In genomic region chr1:160576430-160576829, GRCh38 we compare ENCODE assay signal across 15 cellular contexts. TPM values are rescaled to one million over a fixed set of nuclear protein-coding genes. Genes with fewer than 3 reads are reported as not detected.
DNase-seq lines count a peak whose midpoint lies in the region; ATAC-seq, FAIRE-seq and TF ChIP-seq lines count a peak whose summit lies in the region.
"Had no signal": no experiment of that assay in that cellular context is flagged by ENCODE, and none has a peak within 500 bp of the region (broad histone marks: within the 10 kb centered on the region; RNA-seq: fewer than 3 reads in every experiment).

No MANE protein-coding gene starts in this region.

- H3K4me3 ChIP-seq in esophagus squamous epithelium (peak overlapping the region in 1 of 4 donors; percentile 57), ascending aorta (no peak overlapping the region)

- H3K27me3 Mint-ChIP-seq in activated naive CD8-positive, alpha-beta T cell treated with anti-CD3 and anti-CD28 coated beads, Interleukin-2, amount 50 U/mL, for 24 hours = no peaks in the 10 kb centered on the region

- H3K4me1 Mint-ChIP-seq in activated naive CD8-positive, alpha-beta T cell treated with anti-CD3 and anti-CD28 coated beads, Interleukin-2, amount 50 U/mL, for 24 hours = peaks cover 96% of the 10 kb centered on the region

- no peak for DNase-seq in GM12891 (ENCODE audit: insufficient read length, low spot score)
- peak; percentile 26 for DNase-seq in activated CD4-positive, alpha-beta T cell treated with anti-CD3 and anti-CD28 coated beads for 1 hour
- peak; percentile 54 for DNase-seq in activated naive CD8-positive, alpha-beta T cell treated with anti-CD3 and anti-CD28 coated beads, Interleukin-2, amount 50 U/mL, for 24 hours
- DNase-seq in stimulated activated CD4-positive, alpha-beta T cell treated with anti-CD3 and anti-CD28 coated beads, Interleukin-4, amount 100 ng/mL, for 24 hours = peak; percentile 65
- no peak for DNase-seq in esophagus squamous epithelium (lab: John Stamatoyannopoulos, UW)
- no peak for DNase-seq in NCI-H1694 treated with DMSO at 0.1 percent for 48 hours (lab: John Stamatoyannopoulos, UW)
- DNase-seq in ascending aorta (ENCODE audit: low spot score in 2 of 2) = no peak
- DNase-seq: glutamatergic neuron, mesenchymal stem cell, NCI-H524 had no signal

- no peaks in the 10 kb centered on the region for H3K4me1 ChIP-seq in esophagus squamous epithelium
- H3K4me1 ChIP-seq in ascending aorta = no peaks in the 10 kb centered on the region

- H3K9me3 ChIP-seq in esophagus squamous epithelium = no peaks in the 10 kb centered on the region
- H3K9me3 ChIP-seq in ascending aorta = no peaks in the 10 kb centered on the region

- H3K4me3 Mint-ChIP-seq in activated naive CD8-positive, alpha-beta T cell treated with anti-CD3 and anti-CD28 coated beads, Interleukin-2, amount 50 U/mL, for 24 hours = peak overlapping the region; percentile 86

- WGBS in esophagus squamous epithelium, 2 donors = 50 to 56% methylated on average over 3 of the region's 3 CpGs

- intact Hi-C loops in esophagus squamous epithelium (cut with DNase I) = no loop called here
- intact Hi-C loops in ascending aorta (cut with DNase I) = no loop called here

- TF ChIP-seq CTCF in esophagus squamous epithelium (IDR thresholded peaks at IDR 0.05) = no peak
- TF ChIP-seq CTCF in ascending aorta (IDR thresholded peaks at IDR 0.05) = no peak

- no peaks in the 10 kb centered on the region for H3K27me3 ChIP-seq in esophagus squamous epithelium
- no peaks in the 10 kb centered on the region for H3K27me3 ChIP-seq in ascending aorta

- H3K27ac Mint-ChIP-seq in activated naive CD8-positive, alpha-beta T cell treated with anti-CD3 and anti-CD28 coated beads, Interleukin-2, amount 50 U/mL, for 24 hours = peak overlapping the region; percentile 97

- H3K36me3 Mint-ChIP-seq in activated naive CD8-positive, alpha-beta T cell treated with anti-CD3 and anti-CD28 coated beads, Interleukin-2, amount 50 U/mL, for 24 hours (ENCODE audit: low read depth) = peaks cover 31% of the 10 kb centered on the region

- TF ChIP-seq POLR2A in GM12891 (IDR thresholded peaks at IDR 0.05; ENCODE audit: low read depth, low read length) (no peak), esophagus squamous epithelium (IDR thresholded peaks at IDR 0.05) (no peak)

- H3K27ac ChIP-seq in esophagus squamous epithelium (peak overlapping the region in 2 of 4 donors; percentile 55 to 60), ascending aorta (no peak overlapping the region)
- H3K27ac ChIP-seq: KMS-11 had no signal

- no peaks in the 10 kb centered on the region for H3K36me3 ChIP-seq in esophagus squamous epithelium
- H3K36me3 ChIP-seq in ascending aorta = no peaks in the 10 kb centered on the region

- FAIRE-seq in GM12891 (lab: Jason Lieb, UNC) = peak; percentile 92

- ATAC-seq in activated naive CD8-positive, alpha-beta T cell treated with anti-CD3 and anti-CD28 coated beads, Interleukin-2, amount 50 U/mL, for 24 hours = peak; percentile 73
- ATAC-seq in HG03159 (IDR thresholded peaks at IDR 0.05; ENCODE audit: unreplicated experiment) = no peak

- peaks cover 7% of the 10 kb centered on the region for H3K9me3 Mint-ChIP-seq in activated naive CD8-positive, alpha-beta T cell treated with anti-CD3 and anti-CD28 coated beads, Interleukin-2, amount 50 U/mL, for 24 hours

TF ChIP-seq in GM12891, 5 proteins besides CTCF, POLR2A, EP300 and RAD21:
- TF ChIP-seq POLR2AphosphoS5 (IDR thresholded peaks at IDR 0.05; ENCODE audit: low read depth, low read length) (no peak), POU2F2 (IDR thresholded peaks at IDR 0.05; ENCODE audit: low read depth, low read length) (no peak), TAF1 (IDR thresholded peaks at IDR 0.05; ENCODE audit: low read depth, low read length) (no peak), PAX5 (IDR thresholded peaks at IDR 0.05; ENCODE audit: insufficient read depth, low read length, severe bottlenecking) (no peak), SPI1 (IDR thresholded peaks at IDR 0.05; ENCODE audit: low read depth, low read length) (no peak)

RNA-seq across cellular contexts. Expression of gene CD84, which starts 2.9 kb away (rescaled TPM):
- 14.9 TPM for polyA plus RNA-seq in GM12891 (2012; ENCODE audit: low read depth, missing spikeins)
- total RNA-seq in esophagus squamous epithelium = 1 to 10 TPM in 3 of 4 donors, under 1 TPM in 1; 0.61 to 9.0 (median 2.4) TPM
- total RNA-seq in ascending aorta = 1.1 TPM
- total RNA-seq: dermis microvascular lymphatic vessel endothelial cell, renal cortical epithelial cell, SK-MEL-5 had no signal

RNA-seq across cellular contexts. Expression of gene SLAMF6, which starts 53.4 kb away (rescaled TPM):
- 36.4 TPM for polyA plus RNA-seq in GM12891 (2012; ENCODE audit: low read depth, missing spikeins)
- 1 to 10 TPM; 1.2 to 5.0 (median 1.5) TPM for total RNA-seq in esophagus squamous epithelium
- not detected for total RNA-seq in ascending aorta
- total RNA-seq: dermis microvascular lymphatic vessel endothelial cell, renal cortical epithelial cell, SK-MEL-5 had no signal

Comparison
In these comparisons a context has a peak if more than half of its experiments do, and no peak if none do; other contexts are left out.
1. DNase-seq: peak in activated CD4-positive, alpha-beta T cell treated with anti-CD3 and anti-CD28 coated beads for 1 hour (single experiment), activated naive CD8-positive, alpha-beta T cell treated with anti-CD3 and anti-CD28 coated beads, Interleukin-2, amount 50 U/mL, for 24 hours (single experiment) and stimulated activated CD4-positive, alpha-beta T cell treated with anti-CD3 and anti-CD28 coated beads, Interleukin-4, amount 100 ng/mL, for 24 hours (single experiment); none in GM12891 (single experiment), esophagus squamous epithelium (single experiment), NCI-H1694 treated with DMSO at 0.1 percent for 48 hours (single experiment) and ascending aorta (0 of 2).